Comparison of ENCODE assay signal across 16 cellular contexts in the genomic region with DNA sequence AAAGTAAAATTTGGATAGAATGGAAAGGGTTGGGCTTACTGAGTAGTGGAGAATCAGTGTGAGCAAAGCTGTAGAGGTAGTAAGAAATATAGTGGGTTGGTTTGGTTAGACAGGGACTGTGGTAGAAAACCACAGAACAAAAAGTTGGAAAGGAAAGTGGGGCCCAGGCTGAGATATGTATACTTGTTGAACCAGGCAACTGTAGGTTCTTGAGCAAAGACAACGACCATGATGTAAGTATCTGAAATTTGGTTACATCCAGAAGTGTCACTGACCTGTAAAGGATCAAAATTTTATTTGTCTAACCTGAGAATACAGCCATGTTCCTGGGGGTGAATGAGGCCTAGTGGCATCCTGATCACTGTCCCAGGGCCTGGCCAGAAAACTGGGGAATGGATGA.
A peak's percentile ranks its signal among the peaks of the same experiment; 100 is the strongest.
DNase-seq lines count a peak whose midpoint lies in the region; ATAC-seq and TF ChIP-seq lines count a peak whose summit lies in the region.
"Had no signal": no experiment of that assay in that cellular context is flagged by ENCODE, and none has a peak within 500 bp of the region (broad histone marks: within the 10 kb centered on the region; RNA-seq: fewer than 3 reads in every experiment).

No MANE protein-coding gene starts in this region.

- no peaks in the 10 kb centered on the region for H3K9me3 ChIP-seq in KOPT-K1 (ENCODE audit: insufficient read depth, low read length, poor library complexity, severe bottlenecking)
- no peaks in the 10 kb centered on the region for H3K9me3 ChIP-seq in stomach
- H3K9me3 ChIP-seq: SJCRH30, thoracic aorta had no signal

- peak overlapping the region; percentile 23 for H3K4me3 Mint-ChIP-seq in activated naive CD4-positive, alpha-beta T cell treated with anti-CD3 and anti-CD28 coated beads, Interleukin-2, amount 50 U/mL, for 24 hours
- H3K4me3 Mint-ChIP-seq in activated naive CD8-positive, alpha-beta T cell treated with anti-CD3 and anti-CD28 coated beads, Interleukin-2, amount 50 U/mL, for 24 hours, result peak overlapping the region; percentile 45

- no peaks in the 10 kb centered on the region for H3K27me3 Mint-ChIP-seq in activated naive CD4-positive, alpha-beta T cell treated with anti-CD3 and anti-CD28 coated beads, Interleukin-2, amount 50 U/mL, for 24 hours
- no peaks in the 10 kb centered on the region for H3K27me3 Mint-ChIP-seq in activated naive CD8-positive, alpha-beta T cell treated with anti-CD3 and anti-CD28 coated beads, Interleukin-2, amount 50 U/mL, for 24 hours

- H3K9me3 Mint-ChIP-seq in activated naive CD4-positive, alpha-beta T cell treated with anti-CD3 and anti-CD28 coated beads, Interleukin-2, amount 50 U/mL, for 24 hours, result no peaks in the 10 kb centered on the region
- H3K9me3 Mint-ChIP-seq in activated naive CD8-positive, alpha-beta T cell treated with anti-CD3 and anti-CD28 coated beads, Interleukin-2, amount 50 U/mL, for 24 hours, result no peaks in the 10 kb centered on the region

- peaks cover 0 to 28% (median 9%) of the 10 kb centered on the region in 4 donors for H3K4me1 ChIP-seq in stomach
- H3K4me1 ChIP-seq: SJCRH30 had no signal

- 73 to 86% (median 80%) methylated on average over 1 of the region's 1 CpG for WGBS in stomach, 5 donors

- H3K36me3 ChIP-seq in KOPT-K1 (ENCODE audit: insufficient read depth, low read length) (peaks cover 22% of the 10 kb centered on the region; the same call in 1 of the 2 replicates), stomach (peaks cover 0 to 10% (median 8%) of the 10 kb centered on the region in 4 donors)
- H3K36me3 ChIP-seq: SJCRH30, thoracic aorta had no signal

- H3K4me1 Mint-ChIP-seq in activated naive CD4-positive, alpha-beta T cell treated with anti-CD3 and anti-CD28 coated beads, Interleukin-2, amount 50 U/mL, for 24 hours, result peaks cover 84% of the 10 kb centered on the region
- peaks cover 76% of the 10 kb centered on the region for H3K4me1 Mint-ChIP-seq in activated naive CD8-positive, alpha-beta T cell treated with anti-CD3 and anti-CD28 coated beads, Interleukin-2, amount 50 U/mL, for 24 hours

- ATAC-seq in activated naive CD8-positive, alpha-beta T cell treated with anti-CD3 and anti-CD28 coated beads, Interleukin-2, amount 50 U/mL, for 24 hours, result peak; percentile 92
- peak; percentile 91 for ATAC-seq in stimulated activated naive CD8-positive, alpha-beta T cell treated with anti-CD3 and anti-CD28 coated beads, Interleukin-15, Interleukin-2, amounts not matched to agents 100 U/mL and 50 U/mL, for 24 hours

- TF ChIP-seq POLR2A in stomach (IDR thresholded peaks at IDR 0.05), result no peak

- TF ChIP-seq CTCF in stomach (IDR thresholded peaks at IDR 0.05), result no peak

- intact Hi-C loops in stomach (cut with DNase I; ENCODE audit: low total_unique reads), result no loop called here

- H3K4me3 ChIP-seq in stomach, result no peak overlapping the region
- H3K4me3 ChIP-seq: coronary artery, SJCRH30, smooth muscle cell, thoracic aorta had no signal

- no peak for DNase-seq in activated naive CD4-positive, alpha-beta T cell treated with Interleukin-2 at 50 U/mL for 16 hours
- DNase-seq in activated naive CD8-positive, alpha-beta T cell treated with anti-CD3 and anti-CD28 coated beads, Interleukin-2, amount 50 U/mL, for 24 hours, result no peak
- DNase-seq in stimulated activated naive CD8-positive, alpha-beta T cell treated with anti-CD3 and anti-CD28 coated beads, Interleukin-15, Interleukin-2, amounts not matched to agents 100 U/mL and 50 U/mL, for 24 hours, result no peak
- DNase-seq in stomach (no peak), NCI-H1694 (lab: John Stamatoyannopoulos, UW) (no peak), NCI-H2196 (lab: John Stamatoyannopoulos, UW; ENCODE audit: unreplicated experiment) (no peak)
- DNase-seq: aorta, NCI-H1048, NCI-H2227 treated with DMSO at 0.1 percent for 48 hours, posterior cingulate gyrus, SJCRH30 had no signal

- H3K36me3 Mint-ChIP-seq in activated naive CD4-positive, alpha-beta T cell treated with anti-CD3 and anti-CD28 coated beads, Interleukin-2, amount 50 U/mL, for 24 hours, result peaks cover 24% of the 10 kb centered on the region
- H3K36me3 Mint-ChIP-seq in activated naive CD8-positive, alpha-beta T cell treated with anti-CD3 and anti-CD28 coated beads, Interleukin-2, amount 50 U/mL, for 24 hours (ENCODE audit: low read depth), result peaks cover 40% of the 10 kb centered on the region

- H3K27ac ChIP-seq in KOPT-K1 (ENCODE audit: low read depth, low read length, poor library complexity, severe bottlenecking) (peak overlapping the region; percentile 66), stomach (peak overlapping the region in 1 of 5 donors; percentile 7)
- H3K27ac ChIP-seq: coronary artery, SJCRH30, thoracic aorta had no signal

- peak overlapping the region; percentile 84 for H3K27ac Mint-ChIP-seq in activated naive CD4-positive, alpha-beta T cell treated with anti-CD3 and anti-CD28 coated beads, Interleukin-2, amount 50 U/mL, for 24 hours
- peak overlapping the region; percentile 89 for H3K27ac Mint-ChIP-seq in activated naive CD8-positive, alpha-beta T cell treated with anti-CD3 and anti-CD28 coated beads, Interleukin-2, amount 50 U/mL, for 24 hours

- TF ChIP-seq EP300 in stomach (IDR thresholded peaks at IDR 0.05), result no peak

- H3K27me3 ChIP-seq in stomach, result no peaks in the 10 kb centered on the region
- H3K27me3 ChIP-seq: SJCRH30 had no signal
